ENCODE assay signal across 2 cellular contexts in the genomic region with DNA sequence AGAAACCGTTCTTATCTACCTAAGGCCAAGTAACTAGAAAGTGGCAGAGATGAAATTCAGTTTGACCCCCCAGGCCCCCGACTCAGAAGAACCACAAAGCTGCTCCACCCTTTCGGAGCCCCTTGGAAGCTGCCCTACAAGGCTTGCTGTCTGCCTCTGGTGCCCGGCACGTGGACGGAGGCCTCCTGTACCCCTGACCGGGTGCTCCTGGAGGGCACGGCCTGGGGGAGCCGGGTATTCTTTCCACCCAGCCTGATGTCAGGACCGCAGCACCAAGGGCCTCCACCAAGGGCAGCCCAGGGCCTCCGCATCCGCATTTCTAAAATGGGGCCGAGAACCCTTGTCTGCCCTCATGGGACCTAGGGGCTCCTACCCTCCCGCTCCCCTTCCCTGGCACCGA.
TF ChIP-seq lines count a peak whose summit lies in the region.

No MANE protein-coding gene starts in this region.

TF ChIP-seq in HepG2, 621 proteins besides CTCF, POLR2A, EP300 and RAD21:
- TF ChIP-seq RCOR2 (CRISPR knock-in tag; IDR thresholded peaks at IDR 0.05) (no peak), ZBTB20 (CRISPR knock-in tag; IDR thresholded peaks at IDR 0.05; ENCODE audit: borderline replicate concordance, low read depth) (no peak), HMG20A (CRISPR knock-in tag; IDR thresholded peaks at IDR 0.05; ENCODE audit: borderline replicate concordance) (no peak)
- TF ChIP-seq, protein P1, sequence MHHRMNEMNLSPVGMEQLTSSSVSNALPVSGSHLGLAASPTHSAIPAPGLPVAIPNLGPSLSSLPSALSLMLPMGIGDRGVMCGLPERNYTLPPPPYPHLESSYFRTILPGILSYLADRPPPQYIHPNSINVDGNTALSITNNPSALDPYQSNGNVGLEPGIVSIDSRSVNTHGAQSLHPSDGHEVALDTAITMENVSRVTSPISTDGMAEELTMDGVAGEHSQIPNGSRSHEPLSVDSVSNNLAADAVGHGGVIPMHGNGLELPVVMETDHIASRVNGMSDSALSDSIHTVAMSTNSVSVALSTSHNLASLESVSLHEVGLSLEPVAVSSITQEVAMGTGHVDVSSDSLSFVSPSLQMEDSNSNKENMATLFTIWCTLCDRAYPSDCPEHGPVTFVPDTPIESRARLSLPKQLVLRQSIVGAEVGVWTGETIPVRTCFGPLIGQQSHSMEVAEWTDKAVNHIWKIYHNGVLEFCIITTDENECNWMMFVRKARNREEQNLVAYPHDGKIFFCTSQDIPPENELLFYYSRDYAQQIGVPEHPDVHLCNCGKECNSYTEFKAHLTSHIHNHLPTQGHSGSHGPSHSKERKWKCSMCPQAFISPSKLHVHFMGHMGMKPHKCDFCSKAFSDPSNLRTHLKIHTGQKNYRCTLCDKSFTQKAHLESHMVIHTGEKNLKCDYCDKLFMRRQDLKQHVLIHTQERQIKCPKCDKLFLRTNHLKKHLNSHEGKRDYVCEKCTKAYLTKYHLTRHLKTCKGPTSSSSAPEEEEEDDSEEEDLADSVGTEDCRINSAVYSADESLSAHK (CRISPR knock-in tag; IDR thresholded peaks at IDR 0.05; ENCODE audit: borderline replicate concordance): no peak
- TF ChIP-seq, protein P2, sequence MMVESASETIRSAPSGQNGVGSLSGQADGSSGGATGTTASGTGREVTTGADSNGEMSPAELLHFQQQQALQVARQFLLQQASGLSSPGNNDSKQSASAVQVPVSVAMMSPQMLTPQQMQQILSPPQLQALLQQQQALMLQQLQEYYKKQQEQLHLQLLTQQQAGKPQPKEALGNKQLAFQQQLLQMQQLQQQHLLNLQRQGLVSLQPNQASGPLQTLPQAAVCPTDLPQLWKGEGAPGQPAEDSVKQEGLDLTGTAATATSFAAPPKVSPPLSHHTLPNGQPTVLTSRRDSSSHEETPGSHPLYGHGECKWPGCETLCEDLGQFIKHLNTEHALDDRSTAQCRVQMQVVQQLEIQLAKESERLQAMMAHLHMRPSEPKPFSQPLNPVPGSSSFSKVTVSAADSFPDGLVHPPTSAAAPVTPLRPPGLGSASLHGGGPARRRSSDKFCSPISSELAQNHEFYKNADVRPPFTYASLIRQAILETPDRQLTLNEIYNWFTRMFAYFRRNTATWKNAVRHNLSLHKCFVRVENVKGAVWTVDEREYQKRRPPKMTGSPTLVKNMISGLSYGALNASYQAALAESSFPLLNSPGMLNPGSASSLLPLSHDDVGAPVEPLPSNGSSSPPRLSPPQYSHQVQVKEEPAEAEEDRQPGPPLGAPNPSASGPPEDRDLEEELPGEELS (CRISPR knock-in tag; IDR thresholded peaks at IDR 0.05): no peak
- TF ChIP-seq, protein P3, sequence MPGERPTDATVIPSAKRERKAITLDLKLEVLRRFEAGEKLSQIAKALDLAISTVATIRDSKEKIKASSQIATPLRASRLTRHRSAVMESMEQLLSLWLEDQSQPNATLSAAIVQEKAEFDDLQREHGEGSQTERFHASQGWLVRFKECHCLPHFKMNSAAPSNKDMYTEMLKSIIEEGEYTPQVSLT (CRISPR knock-in tag; IDR thresholded peaks at IDR 0.05; ENCODE audit: borderline replicate concordance, low read depth): no peak
TF ChIP-seq in HepG2: peak in this region for 0.

TF ChIP-seq in GM12878, 131 proteins besides CTCF, POLR2A, EP300 and RAD21:
- TF ChIP-seq SPI1 (IDR thresholded peaks at IDR 0.05; ENCODE audit: borderline replicate concordance, insufficient read depth, low read depth, low read length) (no peak), TARDBP (IDR thresholded peaks at IDR 0.05; ENCODE audit: borderline replicate concordance) (no peak), CHD1 (IDR thresholded peaks at IDR 0.05; ENCODE audit: low read depth, low read length) (no peak), SMAD1 (IDR thresholded peaks at IDR 0.05; ENCODE audit: low read depth, partially characterized antibody) (no peak), MTA3 (IDR thresholded peaks at IDR 0.05; ENCODE audit: borderline replicate concordance, low read length) (no peak), ESRRA (IDR thresholded peaks at IDR 0.05; ENCODE audit: low read length) (no peak)
- TF ChIP-seq, protein P4, sequence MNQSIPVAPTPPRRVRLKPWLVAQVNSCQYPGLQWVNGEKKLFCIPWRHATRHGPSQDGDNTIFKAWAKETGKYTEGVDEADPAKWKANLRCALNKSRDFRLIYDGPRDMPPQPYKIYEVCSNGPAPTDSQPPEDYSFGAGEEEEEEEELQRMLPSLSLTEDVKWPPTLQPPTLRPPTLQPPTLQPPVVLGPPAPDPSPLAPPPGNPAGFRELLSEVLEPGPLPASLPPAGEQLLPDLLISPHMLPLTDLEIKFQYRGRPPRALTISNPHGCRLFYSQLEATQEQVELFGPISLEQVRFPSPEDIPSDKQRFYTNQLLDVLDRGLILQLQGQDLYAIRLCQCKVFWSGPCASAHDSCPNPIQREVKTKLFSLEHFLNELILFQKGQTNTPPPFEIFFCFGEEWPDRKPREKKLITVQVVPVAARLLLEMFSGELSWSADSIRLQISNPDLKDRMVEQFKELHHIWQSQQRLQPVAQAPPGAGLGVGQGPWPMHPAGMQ (IDR thresholded peaks at IDR 0.05; ENCODE audit: borderline replicate concordance): no peak
- TF ChIP-seq, protein P5, sequence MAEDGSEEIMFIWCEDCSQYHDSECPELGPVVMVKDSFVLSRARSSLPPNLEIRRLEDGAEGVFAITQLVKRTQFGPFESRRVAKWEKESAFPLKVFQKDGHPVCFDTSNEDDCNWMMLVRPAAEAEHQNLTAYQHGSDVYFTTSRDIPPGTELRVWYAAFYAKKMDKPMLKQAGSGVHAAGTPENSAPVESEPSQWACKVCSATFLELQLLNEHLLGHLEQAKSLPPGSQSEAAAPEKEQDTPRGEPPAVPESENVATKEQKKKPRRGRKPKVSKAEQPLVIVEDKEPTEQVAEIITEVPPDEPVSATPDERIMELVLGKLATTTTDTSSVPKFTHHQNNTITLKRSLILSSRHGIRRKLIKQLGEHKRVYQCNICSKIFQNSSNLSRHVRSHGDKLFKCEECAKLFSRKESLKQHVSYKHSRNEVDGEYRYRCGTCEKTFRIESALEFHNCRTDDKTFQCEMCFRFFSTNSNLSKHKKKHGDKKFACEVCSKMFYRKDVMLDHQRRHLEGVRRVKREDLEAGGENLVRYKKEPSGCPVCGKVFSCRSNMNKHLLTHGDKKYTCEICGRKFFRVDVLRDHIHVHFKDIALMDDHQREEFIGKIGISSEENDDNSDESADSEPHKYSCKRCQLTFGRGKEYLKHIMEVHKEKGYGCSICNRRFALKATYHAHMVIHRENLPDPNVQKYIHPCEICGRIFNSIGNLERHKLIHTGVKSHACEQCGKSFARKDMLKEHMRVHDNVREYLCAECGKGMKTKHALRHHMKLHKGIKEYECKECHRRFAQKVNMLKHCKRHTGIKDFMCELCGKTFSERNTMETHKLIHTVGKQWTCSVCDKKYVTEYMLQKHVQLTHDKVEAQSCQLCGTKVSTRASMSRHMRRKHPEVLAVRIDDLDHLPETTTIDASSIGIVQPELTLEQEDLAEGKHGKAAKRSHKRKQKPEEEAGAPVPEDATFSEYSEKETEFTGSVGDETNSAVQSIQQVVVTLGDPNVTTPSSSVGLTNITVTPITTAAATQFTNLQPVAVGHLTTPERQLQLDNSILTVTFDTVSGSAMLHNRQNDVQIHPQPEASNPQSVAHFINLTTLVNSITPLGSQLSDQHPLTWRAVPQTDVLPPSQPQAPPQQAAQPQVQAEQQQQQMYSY (CRISPR knock-in tag; IDR thresholded peaks at IDR 0.05): no peak
TF ChIP-seq in GM12878: peak in this region for 0.
